ENCODE assay signal across 8 cellular contexts in genomic region chr2:230226090-230226551, GRCh38. TPM values are rescaled to one million over a fixed set of nuclear protein-coding genes. Genes with fewer than 3 reads are reported as not detected.
DNase-seq lines count a peak whose midpoint lies in the region; ATAC-seq and TF ChIP-seq lines count a peak whose summit lies in the region.

No MANE protein-coding gene starts in this region.

- WGBS in liver = 77% methylated on average over 3 of the region's 3 CpGs

- H3K27ac ChIP-seq in liver (ENCODE audit: low read depth in 1 of 2, low read length in 2 of 2) = peak overlapping the region; percentile 47 to 51

- no peaks in the 10 kb centered on the region for H3K4me1 ChIP-seq in liver (ENCODE audit: control insufficient read depth in 4 of 4, insufficient read depth in 4 of 4, low read length in 3 of 4)

- DNase-seq in MV-4-11 (lab: John Stamatoyannopoulos, UW) (peak; percentile 88), NCI-H1417 treated with DMSO at 0.1 percent for 48 hours (lab: John Stamatoyannopoulos, UW) (no peak), foreskin fibroblast (no peak), dedifferentiated amniotic fluid mesenchymal stem cell (ENCODE audit: extremely low spot score) (no peak), putamen (ENCODE audit: low spot score) (no peak)

- ATAC-seq in GM18517 (IDR thresholded peaks at IDR 0.05; ENCODE audit: unreplicated experiment) (peak; percentile 82), HG02571 (IDR thresholded peaks at IDR 0.05; ENCODE audit: unreplicated experiment) (peak; percentile 64)

- H3K27me3 ChIP-seq in liver (ENCODE audit: control insufficient read depth in 4 of 4, insufficient read depth in 4 of 4, low read length in 3 of 4) = no peaks in the 10 kb centered on the region

- TF ChIP-seq CTCF in liver (IDR thresholded peaks at IDR 0.05; ENCODE audit: low read depth, low read length, missing input control) (no peak), foreskin fibroblast (IDR thresholded peaks at IDR 0.05; ENCODE audit: low read depth, low read length) (no peak)

- no peak for TF ChIP-seq RAD21 in liver (IDR thresholded peaks at IDR 0.05)

- no peaks in the 10 kb centered on the region for H3K36me3 ChIP-seq in liver (ENCODE audit: control insufficient read depth in 4 of 4, insufficient read depth in 3 of 4, low read depth in 1 of 4, low read length in 3 of 4)

- peaks cover 0 to 2% (median 0%) of the 10 kb centered on the region in 4 donors for H3K9me3 ChIP-seq in liver (ENCODE audit: control insufficient read depth in 4 of 4, low read length in 3 of 4)

- no peak overlapping the region for H3K4me3 ChIP-seq in liver (ENCODE audit: low read depth in 1 of 3, low read length in 3 of 3)
- no peak overlapping the region for H3K4me3 ChIP-seq in foreskin fibroblast (ENCODE audit: low read depth in 1 of 2, low read length in 2 of 2)

- peak overlapping the region; percentile 28 to 43 for H3K9ac ChIP-seq in liver (ENCODE audit: low read depth in 1 of 2, low read length in 2 of 2)

TF ChIP-seq in liver, 16 proteins besides CTCF, POLR2A, EP300 and RAD21:
- TF ChIP-seq SP1 (IDR thresholded peaks at IDR 0.05) = no peak
- no peak for TF ChIP-seq FOXA2 (IDR thresholded peaks at IDR 0.05)
- no peak for TF ChIP-seq MAX (IDR thresholded peaks at IDR 0.05)
- TF ChIP-seq RXRA (IDR thresholded peaks at IDR 0.05) = no peak
- no peak for TF ChIP-seq ATF3 (IDR thresholded peaks at IDR 0.05)
- TF ChIP-seq YY1 (IDR thresholded peaks at IDR 0.05) = no peak
- TF ChIP-seq ZBTB33 (IDR thresholded peaks at IDR 0.05) = no peak
- no peak for TF ChIP-seq REST (IDR thresholded peaks at IDR 0.05)
- no peak for TF ChIP-seq NR2F2 (IDR thresholded peaks at IDR 0.05)
- TF ChIP-seq HNF4A (conservative IDR thresholded peaks at IDR 0.05) = no peak
- TF ChIP-seq EGR1 (IDR thresholded peaks at IDR 0.05; ENCODE audit: low read depth in 2 of 2) = no peak

RNA-seq across cellular contexts. Expression of gene SP140, which starts 0.6 kb away (rescaled TPM):
- 1 to 10 TPM; 1.1 to 1.8 TPM for total RNA-seq in liver
- polyA plus RNA-seq in liver = under 1 TPM; 0.40 to 0.46 TPM

RNA-seq across cellular contexts. Expression of gene SP110, which starts 6.3 kb away (rescaled TPM):
- 1 to 10 TPM; 5.3 to 9.9 TPM for total RNA-seq in liver
- 10 to 100 TPM in 1 of 2 donors, 1 to 10 TPM in 1; 6.6 to 15.4 TPM for polyA plus RNA-seq in liver
